ENCODE assay signal across 16 cellular contexts in the genomic region with DNA sequence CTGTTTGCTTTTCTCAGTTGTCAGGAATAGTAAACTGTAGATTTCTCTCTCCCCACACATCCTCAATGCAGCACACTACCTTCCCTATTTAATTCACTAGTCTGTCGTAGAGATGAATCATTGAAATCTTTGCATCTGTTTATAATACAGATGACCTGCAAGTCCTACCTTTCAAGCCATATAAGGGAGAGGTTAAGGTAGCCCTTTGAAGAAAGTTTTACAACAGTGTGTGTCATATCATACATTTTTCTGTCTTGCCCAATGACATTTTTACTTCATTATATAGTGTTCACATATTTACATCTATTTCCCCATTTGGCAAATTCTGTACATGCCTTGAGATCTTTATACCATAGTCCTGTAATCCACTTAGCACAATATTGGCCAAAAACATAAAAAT. TPM values are rescaled to one million over a fixed set of nuclear protein-coding genes. Genes with fewer than 3 reads are reported as not detected.
A peak's percentile ranks its signal among the peaks of the same experiment; 100 is the strongest.
DNase-seq lines count a peak whose midpoint lies in the region; ATAC-seq, FAIRE-seq and TF ChIP-seq lines count a peak whose summit lies in the region.
"Not testable (repeated sequence)": the region's sequence is repeated elsewhere in the genome, so short reads cannot be mapped to it uniquely, and the experiment has no call there.
"Had no signal": no experiment of that assay in that cellular context is flagged by ENCODE, and none has a peak within 500 bp of the region (broad histone marks: within the 10 kb centered on the region; RNA-seq: fewer than 3 reads in every experiment).

No MANE protein-coding gene starts in this region.

- not testable (repeated sequence) for H3K27ac ChIP-seq in PC-3 (ENCODE audit: low read length); RWPE2 (ENCODE audit: poor library complexity, severe bottlenecking)

- not testable (repeated sequence) for H3K79me2 ChIP-seq in PC-3 (ENCODE audit: low read length)

- not testable (repeated sequence) for H3F3A ChIP-seq in PC-3 (ENCODE audit: low read length, unreplicated experiment)

- not testable (repeated sequence) for H3K4me2 ChIP-seq in PC-3 (ENCODE audit: low read length)

- DNase-seq in PC-3 (peak; percentile 9), bronchial epithelial cell (ENCODE audit: low read depth) (peak; percentile 25)
- DNase-seq in RWPE2 (ENCODE audit: low spot score); mucosa of descending colon: not testable (repeated sequence)

- not testable (repeated sequence) for H3K4me1 ChIP-seq in PC-3 (ENCODE audit: insufficient read depth, low read length); RWPE2 (ENCODE audit: insufficient read depth, poor library complexity, severe bottlenecking); mucosa of descending colon (ENCODE audit: low read depth)

- H3K9me3 ChIP-seq in PC-3 (ENCODE audit: low read length); RWPE2 (ENCODE audit: severe bottlenecking); mucosa of descending colon: not testable (repeated sequence)

- H3K4me3 ChIP-seq in PC-3 (ENCODE audit: low read length); RWPE2 (ENCODE audit: severe bottlenecking); bronchial epithelial cell (ENCODE audit: low read depth, low read length); mucosa of descending colon: not testable (repeated sequence)

- BruUV-seq in PC-3 (replicated peaks; lab: Mats Ljungman, UMichigan): not testable (repeated sequence)

- not testable (repeated sequence) for ATAC-seq in PC-3
- ATAC-seq in RWPE2 (ENCODE audit: low read depth): peak; percentile 60
- peak; percentile 27 for ATAC-seq in esophagus mucosa
- ATAC-seq in mucosa of descending colon: peak; percentile 54

- not testable (repeated sequence) for H3K27me3 ChIP-seq in PC-3 (ENCODE audit: low read length); RWPE2 (ENCODE audit: insufficient read depth, poor library complexity, severe bottlenecking); bronchial epithelial cell (ENCODE audit: control insufficient read depth, insufficient read depth, low read length)

- not testable (repeated sequence) for TF ChIP-seq CTCF in PC-3 (conservative IDR thresholded peaks at IDR 0.05; ENCODE audit: low read depth, low read length); RWPE2 (IDR thresholded peaks at IDR 0.05; ENCODE audit: poor library complexity, severe bottlenecking); bronchial epithelial cell (IDR thresholded peaks at IDR 0.05; ENCODE audit: insufficient read depth, low read length, severe bottlenecking); mucosa of descending colon (IDR thresholded peaks at IDR 0.05)

- not testable (repeated sequence) for H3K36me3 ChIP-seq in PC-3 (ENCODE audit: low read depth, low read length); RWPE2 (ENCODE audit: low read depth); bronchial epithelial cell (ENCODE audit: control insufficient read depth, insufficient read depth, low read length); mucosa of descending colon (ENCODE audit: low read depth)

- H3K9ac ChIP-seq in PC-3 (ENCODE audit: low read length): not testable (repeated sequence)

- H4K20me1 ChIP-seq in PC-3 (ENCODE audit: low read length): not testable (repeated sequence)

- intact Hi-C loops in PC-3 (cut with micrococcal nuclease); mucosa of descending colon (cut with DNase I, micrococcal nuclease): not testable (repeated sequence)

- not testable (repeated sequence) for H2AFZ ChIP-seq in PC-3 (ENCODE audit: low read length)

- not testable (repeated sequence) for FAIRE-seq in bronchial epithelial cell (lab: Jason Lieb, UNC)

- H3K9me2 ChIP-seq in PC-3 (replicated peaks; ENCODE audit: low read length): not testable (repeated sequence)

- CTCF ChIA-PET in PC-3 (lab: Charles Lee): interaction anchor here (0.6 kb wide), 1 partner anchor 28 kb away, joined by 3 read pairs; no protein-coding TSS in a partner anchor

- POLR2A ChIA-PET in PC-3 (lab: Charles Lee; ENCODE audit: unreplicated experiment): not testable (repeated sequence)

RNA-seq across cellular contexts. Expression of gene CYP4A22, which starts 9.3 kb away (rescaled TPM):
- total RNA-seq in PC-3 (2014; rRNA removed) (not detected in 2 replicates), bronchial epithelial cell (not detected in 2 replicates), esophagus mucosa (not detected), mucosa of descending colon (not detected)
- total RNA-seq: A172; A673; B cell; Caco-2; Calu3; CD4-positive, alpha-beta memory T cell; CD4-positive, alpha-beta T cell; CD4-positive, CD25-positive, alpha-beta regulatory T cell; CD8-positive, alpha-beta memory T cell; CD8-positive, alpha-beta T cell; Daoy had no signal

RNA-seq across cellular contexts. Expression of gene PDZK1IP1, which starts 43.3 kb away (rescaled TPM):
- total RNA-seq in PC-3 (2014; rRNA removed) (not detected in 2 replicates), bronchial epithelial cell (0.26 and 1.9 TPM in 2 replicates), esophagus mucosa (273 TPM), mucosa of descending colon (100 to 1,000 TPM in 1 of 3 donors, 10 to 100 TPM in 2; 40.9 to 173 (median 64.4) TPM)
- total RNA-seq: A673; B cell; CD4-positive, alpha-beta memory T cell; CD4-positive, alpha-beta T cell; CD8-positive, alpha-beta memory T cell; CD8-positive, alpha-beta T cell; Daoy had no signal

Comparison
In these comparisons a context has a peak if more than half of its experiments do, and no peak if none do; other contexts are left out.
1. RNA of gene PDZK1IP1, which starts 43.3 kb away (total RNA-seq): 273 TPM in esophagus mucosa (single experiment) and 40.9 to 173 TPM in mucosa of descending colon; 0.26 to 1.9 TPM in bronchial epithelial cell and not detected in PC-3; every median in the first group is over 10 times any median in the second.